Comparison of ENCODE assay signal across 8 cellular contexts in genomic region chr15:60328852-60329443, GRCh38.
DNase-seq lines count a peak whose midpoint lies in the region; ATAC-seq, FAIRE-seq and TF ChIP-seq lines count a peak whose summit lies in the region.

No MANE protein-coding gene starts in this region.

- H3K27me3 Mint-ChIP-seq in activated CD4-positive, alpha-beta T cell treated with anti-CD3 and anti-CD28 coated beads for 36 hours: peaks cover 41% of the 10 kb centered on the region

- no peaks in the 10 kb centered on the region for H3K36me3 ChIP-seq in bronchial epithelial cell (ENCODE audit: control insufficient read depth, insufficient read depth, low read length)
- H3K36me3 ChIP-seq in aorta (ENCODE audit: control insufficient read depth in 1 of 2, insufficient read depth in 2 of 2, low read length in 1 of 2): no peaks in the 10 kb centered on the region

- peaks cover 2% of the 10 kb centered on the region for H3K4me1 Mint-ChIP-seq in activated CD4-positive, alpha-beta T cell treated with anti-CD3 and anti-CD28 coated beads for 36 hours

- H3K27me3 ChIP-seq in bronchial epithelial cell (ENCODE audit: control insufficient read depth, insufficient read depth, low read length) (peaks cover 2% of the 10 kb centered on the region), aorta (ENCODE audit: control insufficient read depth in 1 of 2, insufficient read depth in 2 of 2, low read length in 1 of 2) (no peaks in the 10 kb centered on the region)

- no peak overlapping the region for H3K4me3 ChIP-seq in bronchial epithelial cell (ENCODE audit: low read depth, low read length)
- H3K4me3 ChIP-seq in aorta (ENCODE audit: low read length in 2 of 2): no peak overlapping the region

- no peak overlapping the region for H3K27ac ChIP-seq in aorta (ENCODE audit: low read depth in 1 of 2, low read length in 2 of 2)

- intact Hi-C loops in activated CD4-positive, alpha-beta T cell treated with anti-CD3 and anti-CD28 coated beads for 36 hours (cut with DNase I, micrococcal nuclease): loop anchor here (5.0 kb wide), 3 partner anchors 332 to 637 kb away; no protein-coding TSS in a partner anchor
- intact Hi-C loops in aorta (cut with DNase I): loop anchor here (2.0 to 10.0 kb wide), 3 partner anchors 64 to 634 kb away; no protein-coding TSS in a partner anchor

- H3K36me3 Mint-ChIP-seq in activated CD4-positive, alpha-beta T cell treated with anti-CD3 and anti-CD28 coated beads for 36 hours (ENCODE audit: low read depth): no peaks in the 10 kb centered on the region

- no peaks in the 10 kb centered on the region for H3K9me3 ChIP-seq in aorta (ENCODE audit: control insufficient read depth, low read length)

- no peak overlapping the region for H3K4me3 Mint-ChIP-seq in activated CD4-positive, alpha-beta T cell treated with anti-CD3 and anti-CD28 coated beads for 36 hours

- no peak for FAIRE-seq in bronchial epithelial cell (lab: Jason Lieb, UNC)

- DNase-seq in activated CD4-positive, alpha-beta T cell treated with anti-CD3 and anti-CD28 coated beads for 36 hours: peak; percentile 56
- no peak for DNase-seq in activated CD4-positive, alpha-beta T cell treated with anti-CD3 and anti-CD28 coated beads for 1 hour
- DNase-seq in NCI-H1694 treated with DMSO at 0.1 percent for 48 hours (lab: John Stamatoyannopoulos, UW) (peak; percentile 13), bronchial epithelial cell (ENCODE audit: low read depth) (no peak), myocyte (ENCODE audit: low read depth) (peak; percentile 42), aorta (no peak), NCI-H2029 (lab: John Stamatoyannopoulos, UW) (no peak)

- H3K9me3 Mint-ChIP-seq in activated CD4-positive, alpha-beta T cell treated with anti-CD3 and anti-CD28 coated beads for 36 hours (ENCODE audit: low read depth): no peaks in the 10 kb centered on the region

- ATAC-seq in activated CD4-positive, alpha-beta T cell treated with anti-CD3 and anti-CD28 coated beads for 36 hours: no peak
- ATAC-seq in aorta (ENCODE audit: low FRiP score) (no peak), HG03025 (IDR thresholded peaks at IDR 0.05; ENCODE audit: low FRiP score, unreplicated experiment) (no peak)

- H3K4me1 ChIP-seq in aorta (ENCODE audit: control insufficient read depth in 1 of 2, insufficient read depth in 2 of 2, low read length in 2 of 2): peaks cover 0 to 1% of the 10 kb centered on the region in 2 donors

- POLR2A ChIA-PET in activated CD4-positive, alpha-beta T cell treated with anti-CD3 and anti-CD28 coated beads for 36 hours (lab: Charles Lee): no interaction called here

- CTCF ChIA-PET in activated CD4-positive, alpha-beta T cell treated with anti-CD3 and anti-CD28 coated beads for 36 hours (lab: Charles Lee): interaction anchor here (0.6 to 5.2 kb wide), 24 partner anchors 8 to 1790 kb away, joined by 3 to 44 read pairs (median 4); no protein-coding TSS in a partner anchor

- H3K27ac Mint-ChIP-seq in activated CD4-positive, alpha-beta T cell treated with anti-CD3 and anti-CD28 coated beads for 36 hours: no peak overlapping the region

- peak; percentile 58 for TF ChIP-seq CTCF in bronchial epithelial cell (IDR thresholded peaks at IDR 0.05; ENCODE audit: insufficient read depth, low read length, severe bottlenecking)

- WGBS in aorta, 2 donors: 13 to 14% methylated on average over 7 of the region's 7 CpGs

Comparison
In these comparisons a context has a peak if more than half of its experiments do, and no peak if none do; other contexts are left out.
1. DNase-seq: peak in activated CD4-positive, alpha-beta T cell treated with anti-CD3 and anti-CD28 coated beads for 36 hours (single experiment), NCI-H1694 treated with DMSO at 0.1 percent for 48 hours (single experiment) and myocyte (single experiment); none in activated CD4-positive, alpha-beta T cell treated with anti-CD3 and anti-CD28 coated beads for 1 hour (single experiment), bronchial epithelial cell (single experiment), aorta (0 of 2) and NCI-H2029 (single experiment).